ENCODE assay signal across 8 cellular contexts in genomic region chr5:170681013-170681433, GRCh38.
DNase-seq lines count a peak whose midpoint lies in the region; ATAC-seq lines count a peak whose summit lies in the region.

No MANE protein-coding gene starts in this region.

- H3K9me3 Mint-ChIP-seq in activated T-helper 2 cell treated with anti-CD3 and anti-CD28 coated beads, Interferon-gamma antibody, Interleukin-2, Interleukin-4, amounts not matched to agents 10 μg/mL and 5 μg/mL and 100 μg/mL, durations not matched to agents 14 hours and 24 hours and 36 hours: no peaks in the 10 kb centered on the region

- H3K27ac Mint-ChIP-seq in activated T-helper 2 cell treated with anti-CD3 and anti-CD28 coated beads, Interferon-gamma antibody, Interleukin-2, Interleukin-4, amounts not matched to agents 10 μg/mL and 5 μg/mL and 100 μg/mL, durations not matched to agents 14 hours and 24 hours and 36 hours: no peak overlapping the region

- peaks cover 33% of the 10 kb centered on the region for H3K27me3 Mint-ChIP-seq in activated T-helper 2 cell treated with anti-CD3 and anti-CD28 coated beads, Interferon-gamma antibody, Interleukin-2, Interleukin-4, amounts not matched to agents 10 μg/mL and 5 μg/mL and 100 μg/mL, durations not matched to agents 14 hours and 24 hours and 36 hours (ENCODE audit: low read depth)

- no peaks in the 10 kb centered on the region for H3K36me3 Mint-ChIP-seq in activated T-helper 2 cell treated with anti-CD3 and anti-CD28 coated beads, Interferon-gamma antibody, Interleukin-2, Interleukin-4, amounts not matched to agents 10 μg/mL and 5 μg/mL and 100 μg/mL, durations not matched to agents 14 hours and 24 hours and 36 hours (ENCODE audit: low read depth)

- H3K4me3 ChIP-seq in HUES6 (ENCODE audit: low read depth, low read length) (peak overlapping the region; percentile 69), iPS-20b (ENCODE audit: low read length) (peak overlapping the region; percentile 77)

- H3K4me1 ChIP-seq in HUES6 (ENCODE audit: control insufficient read depth, insufficient read depth, low read length) (no peaks in the 10 kb centered on the region), iPS-20b (ENCODE audit: insufficient read depth, low read length) (no peaks in the 10 kb centered on the region)

- no peak overlapping the region for H3K27ac ChIP-seq in HUES6 (ENCODE audit: low read depth, low read length)
- H3K27ac ChIP-seq in iPS-20b (ENCODE audit: low read length): no peak overlapping the region

- in situ Hi-C loops in ACHN (cut with HindIII; ENCODE audit: low pct_ligation_motif_present, low pct_unique_long_range_greater_than_20kb, low sequenced_read_pairs): no loop called here

- peak overlapping the region; percentile 18 for H3K4me3 Mint-ChIP-seq in activated T-helper 2 cell treated with anti-CD3 and anti-CD28 coated beads, Interferon-gamma antibody, Interleukin-2, Interleukin-4, amounts not matched to agents 10 μg/mL and 5 μg/mL and 100 μg/mL, durations not matched to agents 14 hours and 24 hours and 36 hours (ENCODE audit: low read depth)

- intact Hi-C loops in activated T-helper 2 cell treated with anti-CD3 and anti-CD28 coated beads, Interferon-gamma antibody, Interleukin-2, Interleukin-4, amounts not matched to agents 10 μg/mL and 5 μg/mL and 100 μg/mL, durations not matched to agents 14 hours and 24 hours and 36 hours (cut with micrococcal nuclease): no loop called here

- H3K9me3 ChIP-seq in HUES6 (ENCODE audit: control insufficient read depth, insufficient read depth, low read depth, low read length): no peaks in the 10 kb centered on the region
- no peaks in the 10 kb centered on the region for H3K9me3 ChIP-seq in iPS-20b (ENCODE audit: insufficient read depth, low read depth, low read length)

- H3K27me3 ChIP-seq in HUES6 (ENCODE audit: control insufficient read depth, insufficient read depth, low read length) (peaks cover 76% of the 10 kb centered on the region), iPS-20b (ENCODE audit: insufficient read depth, low read length) (peaks cover 84% of the 10 kb centered on the region)

- peak; percentile 13 for DNase-seq in ACHN
- peak; percentile 70 for DNase-seq in activated T-helper 2 cell treated with anti-CD3 and anti-CD28 coated beads, Interferon-gamma antibody, Interleukin-2, Interleukin-4, amounts not matched to agents 10 μg/mL and 5 μg/mL and 100 μg/mL, durations not matched to agents 14 hours and 24 hours and 36 hours (ENCODE audit: low spot score)
- peak; percentile 12 to 27 (median 13) for DNase-seq in stimulated activated CD4-positive, alpha-beta T cell treated with anti-CD3 and anti-CD28 coated beads, TNF-alpha, amount 100 ng/mL, for 48 hours (ENCODE audit: low read depth in 3 of 3)
- DNase-seq in NCI-H128 (lab: John Stamatoyannopoulos, UW; ENCODE audit: unreplicated experiment): no peak

- peaks cover 4% of the 10 kb centered on the region for H3K4me1 Mint-ChIP-seq in activated T-helper 2 cell treated with anti-CD3 and anti-CD28 coated beads, Interferon-gamma antibody, Interleukin-2, Interleukin-4, amounts not matched to agents 10 μg/mL and 5 μg/mL and 100 μg/mL, durations not matched to agents 14 hours and 24 hours and 36 hours (ENCODE audit: low read depth)

- no peaks in the 10 kb centered on the region for H3K36me3 ChIP-seq in HUES6 (ENCODE audit: control insufficient read depth, insufficient read depth, low read length)
- no peaks in the 10 kb centered on the region for H3K36me3 ChIP-seq in iPS-20b (ENCODE audit: insufficient read depth, low read depth, low read length)

- H3K9ac ChIP-seq in HUES6 (ENCODE audit: low read length) (no peak overlapping the region), iPS-20b (ENCODE audit: low read depth, low read length) (no peak overlapping the region)

- ATAC-seq in GM19351 (IDR thresholded peaks at IDR 0.05; ENCODE audit: unreplicated experiment) (peak; percentile 79), GM19324 (IDR thresholded peaks at IDR 0.05; ENCODE audit: low FRiP score, unreplicated experiment) (no peak)
